8 cellular contexts compared by ENCODE assay signal in genomic region chr3:56557815-56558170, GRCh38. TPM values are rescaled to one million over a fixed set of nuclear protein-coding genes. Genes with fewer than 3 reads are reported as not detected.
DNase-seq lines count a peak whose midpoint lies in the region; ATAC-seq, FAIRE-seq and TF ChIP-seq lines count a peak whose summit lies in the region.

No MANE protein-coding gene starts in this region.

- H3K9ac ChIP-seq in kidney (ENCODE audit: low read length in 2 of 2), result peak overlapping the region; percentile 76 to 98

- TF ChIP-seq CTCF in AG04449 (IDR thresholded peaks at IDR 0.05; ENCODE audit: insufficient read depth, low read length, missing control alignments) (no peak), kidney (IDR thresholded peaks at IDR 0.05; ENCODE audit: borderline replicate concordance, extremely low read depth, insufficient read depth) (no peak), thyroid gland (IDR thresholded peaks at IDR 0.05) (no peak)

- FAIRE-seq in kidney (lab: Jason Lieb, UNC), result no peak

- H3K9me3 ChIP-seq in kidney (ENCODE audit: control insufficient read depth in 1 of 2, low read length in 2 of 2), result no peaks in the 10 kb centered on the region
- no peaks in the 10 kb centered on the region for H3K9me3 ChIP-seq in thyroid gland

- H3K4me1 ChIP-seq in kidney (ENCODE audit: control insufficient read depth in 1 of 2, insufficient read depth in 1 of 2, low read depth in 1 of 2, low read length in 2 of 2) (no peaks in the 10 kb centered on the region), thyroid gland (no peaks in the 10 kb centered on the region)

- DNase-seq in AG04449 (ENCODE audit: low read depth, low spot score), result no peak
- no peak for DNase-seq in activated CD4-positive, alpha-beta memory T cell treated with anti-CD3 and anti-CD28 coated beads, Interleukin-2, amount 10 ng/mL, durations not matched to agents 7 days and 5 days
- no peak for DNase-seq in kidney
- no peak for DNase-seq in thyroid gland
- no peak for DNase-seq in NCI-H1092 treated with DMSO at 0.1 percent for 48 hours (lab: John Stamatoyannopoulos, UW)
- DNase-seq in NCI-H226, result no peak
- no peak for DNase-seq in activated CD4-positive, alpha-beta T cell treated with anti-CD3 and anti-CD28 coated beads, Interleukin-2, amount 50 U/mL, for 4 hours

- H3K36me3 Mint-ChIP-seq in activated CD4-positive, alpha-beta memory T cell treated with anti-CD3 and anti-CD28 coated beads, Interleukin-2, amount 10 ng/mL, durations not matched to agents 7 days and 5 days (ENCODE audit: low read depth), result peaks cover 17% of the 10 kb centered on the region

- H3K27me3 Mint-ChIP-seq in activated CD4-positive, alpha-beta memory T cell treated with anti-CD3 and anti-CD28 coated beads, Interleukin-2, amount 10 ng/mL, durations not matched to agents 7 days and 5 days, result peaks cover 6% of the 10 kb centered on the region

- H3K27ac ChIP-seq in kidney (ENCODE audit: low read depth in 2 of 2, low read length in 2 of 2) (no peak overlapping the region), thyroid gland (peak overlapping the region in 1 of 3 donors; percentile 85)

- POLR2A ChIA-PET in AG04449 (lab: Yijun Ruan, JAX), result no interaction called here
- POLR2A ChIA-PET in activated CD4-positive, alpha-beta memory T cell treated with anti-CD3 and anti-CD28 coated beads, Interleukin-2, amount 10 ng/mL, durations not matched to agents 7 days and 5 days (lab: Charles Lee), result interaction anchor here (1.0 to 2.8 kb wide), 8 partner anchors 9 to 359 kb away, joined by 3 to 19 read pairs (median 7); partner anchors contain the start of genes ARHGEF3 and TASOR

- no peak for TF ChIP-seq POLR2A in thyroid gland (IDR thresholded peaks at IDR 0.05)

- H3K4me1 Mint-ChIP-seq in activated CD4-positive, alpha-beta memory T cell treated with anti-CD3 and anti-CD28 coated beads, Interleukin-2, amount 10 ng/mL, durations not matched to agents 7 days and 5 days, result peaks cover 24% of the 10 kb centered on the region

- intact Hi-C loops in kidney (cut with DNase I), result no loop called here
- intact Hi-C loops in thyroid gland (cut with DNase I), result no loop called here

- H3K36me3 ChIP-seq in kidney (ENCODE audit: control insufficient read depth in 1 of 2, insufficient read depth in 2 of 2, low read length in 2 of 2) (peaks cover 2 to 7% of the 10 kb centered on the region in 2 donors), thyroid gland (peaks cover 6 to 11% of the 10 kb centered on the region in 2 donors)

- H3K27me3 ChIP-seq in thyroid gland, result no peaks in the 10 kb centered on the region

- WGBS in thyroid gland, 2 donors, result 18 to 21% methylated on average over 7 of the region's 7 CpGs

- peak overlapping the region; percentile 90 for H3K4me3 Mint-ChIP-seq in activated CD4-positive, alpha-beta memory T cell treated with anti-CD3 and anti-CD28 coated beads, Interleukin-2, amount 10 ng/mL, durations not matched to agents 7 days and 5 days

- peak; percentile 18 for ATAC-seq in GM21737 (IDR thresholded peaks at IDR 0.05; ENCODE audit: unreplicated experiment)

- CTCF ChIA-PET in AG04449 (lab: Yijun Ruan, JAX), result interaction anchor here (1.0 kb wide), 1 partner anchor 11 kb away, joined by 3 read pairs; no protein-coding TSS in a partner anchor
- CTCF ChIA-PET in activated CD4-positive, alpha-beta memory T cell treated with anti-CD3 and anti-CD28 coated beads, Interleukin-2, amount 10 ng/mL, durations not matched to agents 7 days and 5 days (lab: Charles Lee), result interaction anchor here (0.6 to 2.0 kb wide), 6 partner anchors 8 to 678 kb away, joined by 3 to 7 read pairs (median 4); no protein-coding TSS in a partner anchor

- H3K27ac Mint-ChIP-seq in activated CD4-positive, alpha-beta memory T cell treated with anti-CD3 and anti-CD28 coated beads, Interleukin-2, amount 10 ng/mL, durations not matched to agents 7 days and 5 days, result peak overlapping the region; percentile 94

- no peaks in the 10 kb centered on the region for H3K9me3 Mint-ChIP-seq in activated CD4-positive, alpha-beta memory T cell treated with anti-CD3 and anti-CD28 coated beads, Interleukin-2, amount 10 ng/mL, durations not matched to agents 7 days and 5 days

- H3K4me3 ChIP-seq in AG04449 (ENCODE audit: low read depth, low read length) (peak overlapping the region; percentile 98), kidney (ENCODE audit: low read length in 2 of 2) (peak overlapping the region; percentile 80 to 99), thyroid gland (replicated peaks in 1 of 3) (peak overlapping the region; percentile 48 to 86 (median 79))

RNA-seq across cellular contexts. Expression of gene CCDC66, which starts 0.8 kb away (rescaled TPM):
- 10 to 100 TPM; 29.6 to 32.5 TPM for total RNA-seq in activated CD4-positive, alpha-beta memory T cell treated with anti-CD3 and anti-CD28 coated beads, Interleukin-2, amount 10 ng/mL, durations not matched to agents 7 days and 5 days
- total RNA-seq in kidney, result 31.3 TPM
- 7.9 TPM for polyA plus RNA-seq in kidney (ENCODE audit: insufficient read depth, low read depth, low replicate concordance)
- 10 to 100 TPM; 39.4 to 69.5 (median 40.6) TPM for total RNA-seq in thyroid gland
